In genomic region chr3:152834354-152835310, GRCh38 we compare ENCODE assay signal across 8 cellular contexts. TPM values are rescaled to one million over a fixed set of nuclear protein-coding genes. Genes with fewer than 3 reads are reported as not detected.
A peak's percentile ranks its signal among the peaks of the same experiment; 100 is the strongest.
DNase-seq lines count a peak whose midpoint lies in the region; ATAC-seq and TF ChIP-seq lines count a peak whose summit lies in the region.

Gene P2RY1 (plus strand): TSS chr3:152835131. CDS start chr3:152835783, 652 bp downstream.

- H3K4me1 ChIP-seq in A673 (ENCODE audit: insufficient read depth, low read length, poor library complexity, severe bottlenecking) (peaks cover 17% of the 10 kb centered on the region), mucosa of rectum (ENCODE audit: control insufficient read depth in 2 of 2, insufficient read depth in 2 of 2, low read length in 2 of 2) (peaks cover 6 to 9% of the 10 kb centered on the region in 2 donors), tibial artery (peaks cover 0 to 25% (median 4%) of the 10 kb centered on the region in 4 donors)

- H3K36me3 Mint-ChIP-seq in WTC11, result peaks cover 39% of the 10 kb centered on the region

- H3K4me1 Mint-ChIP-seq in WTC11, result peaks cover 47% of the 10 kb centered on the region

- peak; percentile 70 for TF ChIP-seq POLR2A in GM15510 (IDR thresholded peaks at IDR 0.05; ENCODE audit: borderline replicate concordance, extremely low read depth, insufficient read length)

- 0 out of 2 replicates have a peak, but pooled peaks have one; percentile 9 for TF ChIP-seq CTCF in A673 (conservative IDR thresholded peaks at IDR 0.05; ENCODE audit: low read depth, low read length)
- no peak for TF ChIP-seq CTCF in WTC11 (IDR thresholded peaks at IDR 0.05)
- TF ChIP-seq CTCF in tibial artery (IDR thresholded peaks at IDR 0.05), result no peak

- H3K27me3 ChIP-seq in A673 (replicated peaks; ENCODE audit: insufficient read depth, low read depth, low read length, poor library complexity) (no peaks in the 10 kb centered on the region), mucosa of rectum (ENCODE audit: control insufficient read depth in 2 of 2, insufficient read depth in 2 of 2, low read length in 2 of 2) (no peaks in the 10 kb centered on the region), tibial artery (peaks cover 0 to 14% of the 10 kb centered on the region in 2 donors)

- peak; percentile 79 for ATAC-seq in HG02759 (IDR thresholded peaks at IDR 0.05; ENCODE audit: unreplicated experiment)
- ATAC-seq in WTC11, result peak; percentile 88

- BruUV-seq in A673 (replicated peaks; lab: Mats Ljungman, UMichigan), result TSS peak; percentile 89

- peak; percentile 92 for DNase-seq in A673 (ENCODE audit: low spot score)
- peak; percentile 98 for DNase-seq in NCI-H1105 treated with DMSO at 0.1 percent for 48 hours (lab: John Stamatoyannopoulos, UW)
- peak; percentile 90 for DNase-seq in WTC11 (ENCODE audit: low spot score)
- DNase-seq in fibroblast of gingiva (ENCODE audit: low read depth), result peak; percentile 46
- peak; percentile 57 to 70 for DNase-seq in tibial artery

- POLR2A ChIA-PET in A673 (lab: Charles Lee; ENCODE audit: low non-redundant PET), result no interaction called here
- POLR2A ChIA-PET in WTC11 (lab: Charles Lee), result interaction anchor here (0.5 to 1.9 kb wide), 7 partner anchors 10 to 497 kb away, joined by 3 to 10 read pairs (median 5); no protein-coding TSS in a partner anchor

- H3K9me3 ChIP-seq in A673 (ENCODE audit: low read depth, low read length, poor library complexity, severe bottlenecking), result no peaks in the 10 kb centered on the region
- no peaks in the 10 kb centered on the region for H3K9me3 ChIP-seq in mucosa of rectum (ENCODE audit: control insufficient read depth in 2 of 2, low read length in 2 of 2)
- no peaks in the 10 kb centered on the region for H3K9me3 ChIP-seq in tibial artery

- intact Hi-C loops in A673 (cut with micrococcal nuclease; ENCODE audit: unreplicated experiment) (loop anchor here (5.0 kb wide), 1 partner anchor 107 kb away; no protein-coding TSS in a partner anchor), tibial artery (cut with DNase I; ENCODE audit: low total_unique reads) (no loop called here)

- H3K9ac ChIP-seq in mucosa of rectum (ENCODE audit: low read depth in 1 of 2, low read length in 2 of 2), result peak within 1 kb of the TSS; percentile 80 to 84

- no peaks in the 10 kb centered on the region for H3K36me3 ChIP-seq in A673 (ENCODE audit: insufficient read depth, low read length, poor library complexity, severe bottlenecking)
- H3K36me3 ChIP-seq in mucosa of rectum (ENCODE audit: control insufficient read depth in 2 of 2, insufficient read depth in 2 of 2, low read length in 2 of 2), result peaks cover 0 to 2% of the 10 kb centered on the region in 2 donors
- H3K36me3 ChIP-seq in tibial artery, result no peaks in the 10 kb centered on the region

- H3K27ac ChIP-seq in A673 (ENCODE audit: low read depth, low read length, poor library complexity, severe bottlenecking) (peak within 1 kb of the TSS; percentile 75), mucosa of rectum (ENCODE audit: low read depth in 2 of 2, low read length in 2 of 2) (peak within 1 kb of the TSS; percentile 81 to 92), tibial artery (peak within 1 kb of the TSS; percentile 2 to 18)

- H3K9me3 Mint-ChIP-seq in WTC11, result peaks cover 3% of the 10 kb centered on the region; the same call in 1 of the 2 replicates

- CTCF ChIA-PET in A673 (lab: Charles Lee), result interaction anchor here (0.7 kb wide), 2 partner anchors 26 to 32 kb away, joined by 3 read pairs; no protein-coding TSS in a partner anchor
- CTCF ChIA-PET in WTC11 (lab: Charles Lee), result interaction anchor here (0.7 to 2.2 kb wide), 15 partner anchors 10 to 392 kb away, joined by 3 to 12 read pairs (median 3); no protein-coding TSS in a partner anchor

- H3K4me3 Mint-ChIP-seq in WTC11, result peak within 1 kb of the TSS; percentile 91

- peaks cover 11% of the 10 kb centered on the region for H3K27me3 Mint-ChIP-seq in WTC11 (ENCODE audit: low read depth)

- H3K27ac Mint-ChIP-seq in WTC11, result peak within 1 kb of the TSS; percentile 99

- peak within 1 kb of the TSS; percentile 75 for H3K4me3 ChIP-seq in A673 (ENCODE audit: low read depth, low read length, poor library complexity, severe bottlenecking)
- peak within 1 kb of the TSS; percentile 90 to 94 for H3K4me3 ChIP-seq in mucosa of rectum (ENCODE audit: low read length in 2 of 2)
- H3K4me3 ChIP-seq in tibial artery, result peak within 1 kb of the TSS; percentile 59 to 76

TF ChIP-seq in WTC11, 78 proteins besides CTCF, POLR2A, EP300 and RAD21 (continues in another document):
- TF ChIP-seq NFYB (CRISPR knock-in tag; conservative IDR thresholded peaks at IDR 0.05; ENCODE audit: low read depth) (no peak), ESRRA (CRISPR knock-in tag; IDR thresholded peaks at IDR 0.05; ENCODE audit: borderline replicate concordance) (peak; percentile 94; the same call in 1 of the 2 replicates), ZBTB21 (CRISPR knock-in tag; IDR thresholded peaks at IDR 0.05; ENCODE audit: borderline replicate concordance) (no peak), TEAD4 (CRISPR knock-in tag; IDR thresholded peaks at IDR 0.05) (no peak), SOX15 (CRISPR knock-in tag; IDR thresholded peaks at IDR 0.05) (no peak), GRHL2 (CRISPR knock-in tag; IDR thresholded peaks at IDR 0.05; ENCODE audit: insufficient replicate concordance, severe bottlenecking) (no peak), ZNF423 (CRISPR knock-in tag; IDR thresholded peaks at IDR 0.05) (no peak), CREM (CRISPR knock-in tag; IDR thresholded peaks at IDR 0.05) (peak; percentile 68; the same call in 1 of the 2 replicates), SMAD4 (CRISPR knock-in tag; IDR thresholded peaks at IDR 0.05) (peak; percentile 85), EMX1 (CRISPR knock-in tag; IDR thresholded peaks at IDR 0.05) (no peak), NFE2L1 (CRISPR knock-in tag; IDR thresholded peaks at IDR 0.05) (0 out of 2 replicates have a peak, but pooled peaks have one; percentile 6), ELF4 (CRISPR knock-in tag; IDR thresholded peaks at IDR 0.05; ENCODE audit: low read depth) (0 out of 2 replicates have a peak, but pooled peaks have one; percentile 74), ERG (CRISPR knock-in tag; IDR thresholded peaks at IDR 0.05) (no peak), SMAD3 (CRISPR knock-in tag; IDR thresholded peaks at IDR 0.05; ENCODE audit: borderline replicate concordance) (peak; percentile 93), ZNF425 (CRISPR knock-in tag; conservative IDR thresholded peaks at IDR 0.05) (no peak), RORB (CRISPR knock-in tag; IDR thresholded peaks at IDR 0.05) (no peak), PRDM15 (CRISPR knock-in tag; IDR thresholded peaks at IDR 0.05) (0 out of 2 replicates have a peak, but pooled peaks have one; percentile 20)

RNA-seq across cellular contexts. Expression of gene P2RY1, which starts in this region (rescaled TPM):
- 14.0 and 17.0 TPM in 2 replicates for total RNA-seq in A673 (2021)
- 31.6 to 47.2 TPM (median 32.9 TPM) in 3 replicates for total RNA-seq in WTC11 (2021)

Comparison
In these comparisons a context has a peak if more than half of its experiments do, and no peak if none do; other contexts are left out.
1. Peak in every context shown above with its lines: DNase-seq, ATAC-seq, H3K4me3 ChIP-seq and H3K27ac ChIP-seq.
2. DNase-seq: peak in every context shown above with its lines; median percentile 98 in NCI-H1105 treated with DMSO at 0.1 percent for 48 hours; 92 in A673; 90 in WTC11; 64 in tibial artery; 46 in fibroblast of gingiva.
3. H3K27ac ChIP-seq: peak in every context shown above with its lines; median percentile 86 in mucosa of rectum; 75 in A673; 10 in tibial artery.